ENCODE assay signal across 21 cellular contexts in the genomic region with DNA sequence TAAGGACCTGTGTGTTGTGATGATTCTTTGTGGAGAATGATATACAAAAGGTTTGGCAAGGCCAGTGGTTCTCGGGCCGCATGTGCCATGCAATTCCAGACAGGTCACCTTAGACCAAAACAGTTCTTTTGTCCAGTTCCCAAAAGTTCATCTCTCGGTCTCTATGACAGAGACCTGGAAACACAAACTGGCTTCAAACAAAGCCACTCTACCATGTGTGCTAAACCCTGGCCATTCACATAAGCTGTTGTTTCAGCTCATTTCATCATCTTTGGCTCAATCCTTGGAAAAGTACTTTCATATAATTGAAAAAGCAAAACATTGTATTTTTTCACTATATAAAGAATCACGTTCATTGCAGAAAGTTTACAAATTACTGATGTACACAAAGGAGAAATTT.
"Had no signal": no experiment of that assay in that cellular context is flagged by ENCODE, and none has a peak within 500 bp of the region (broad histone marks: within the 10 kb centered on the region; RNA-seq: fewer than 3 reads in every experiment).

No MANE protein-coding gene starts in this region.

- H3K4me3 ChIP-seq: esophagus squamous epithelium, mucosa of descending colon, pancreas, tibial artery, upper lobe of left lung, uterus had no signal

- H3K36me3 ChIP-seq: esophagus squamous epithelium, pancreas, tibial artery, upper lobe of left lung, uterus had no signal

- H3K4me1 ChIP-seq: esophagus squamous epithelium, foreskin keratinocyte, pancreas, tibial artery, uterus had no signal

- H3K4me3 Mint-ChIP-seq: naive thymus-derived CD8-positive, alpha-beta T cell; neural crest cell; stimulated activated memory B cell treated with anti-CD40 and anti-IgM and Interleukin-4, amounts not matched to agents 10 μg/mL and 1 μg/mL and 100 μg/mL, for 72 hours; stimulated activated naive CD8-positive, alpha-beta T cell treated with anti-CD3 and anti-CD28 coated beads, Interleukin-15, Interleukin-2, amounts not matched to agents 100 ng/mL and 50 ng/mL, for 24 hours had no signal

- ATAC-seq: foreskin keratinocyte; mucosa of descending colon; naive thymus-derived CD8-positive, alpha-beta T cell; pancreas; right cardiac atrium; stimulated activated memory B cell treated with anti-CD40 and anti-IgM and Interleukin-4, amounts not matched to agents 10 μg/mL and 1 μg/mL and 100 μg/mL, for 72 hours had no signal

- H3K36me3 Mint-ChIP-seq: naive thymus-derived CD8-positive, alpha-beta T cell; stimulated activated memory B cell treated with anti-CD40 and anti-IgM and Interleukin-4, amounts not matched to agents 10 μg/mL and 1 μg/mL and 100 μg/mL, for 72 hours had no signal

- H3K9me3 ChIP-seq: esophagus squamous epithelium, pancreas, tibial artery had no signal

- H3K4me1 Mint-ChIP-seq: naive thymus-derived CD8-positive, alpha-beta T cell; neural crest cell; stimulated activated memory B cell treated with anti-CD40 and anti-IgM and Interleukin-4, amounts not matched to agents 10 μg/mL and 1 μg/mL and 100 μg/mL, for 72 hours had no signal

- H3K27ac ChIP-seq: esophagus squamous epithelium, foreskin keratinocyte, pancreas, tibial artery, upper lobe of left lung, uterus had no signal

- H3K27me3 Mint-ChIP-seq: progenitor cell of endocrine pancreas; stimulated activated naive CD8-positive, alpha-beta T cell treated with anti-CD3 and anti-CD28 coated beads, Interleukin-15, Interleukin-2, amounts not matched to agents 100 ng/mL and 50 ng/mL, for 24 hours had no signal

- H3K27ac Mint-ChIP-seq: naive thymus-derived CD8-positive, alpha-beta T cell; progenitor cell of endocrine pancreas; stimulated activated memory B cell treated with anti-CD40 and anti-IgM and Interleukin-4, amounts not matched to agents 10 μg/mL and 1 μg/mL and 100 μg/mL, for 72 hours; stimulated activated naive CD8-positive, alpha-beta T cell treated with anti-CD3 and anti-CD28 coated beads, Interleukin-15, Interleukin-2, amounts not matched to agents 100 ng/mL and 50 ng/mL, for 24 hours had no signal

- H3K27me3 ChIP-seq: esophagus squamous epithelium, foreskin keratinocyte, pancreas, tibial artery, upper lobe of left lung, uterus had no signal

- DNase-seq: cortex of kidney; esophagus squamous epithelium; foreskin keratinocyte; head of caudate nucleus; hippocampal formation; kidney glomerular epithelial cell; mucosa of descending colon; naive thymus-derived CD8-positive, alpha-beta T cell; occipital lobe; pancreas; right cardiac atrium; stimulated activated CD4-positive, alpha-beta T cell treated with anti-CD3 and anti-CD28 coated beads, Interleukin-15, amount 100 ng/mL, for 24 hours; stimulated activated CD4-positive, alpha-beta T cell treated with anti-CD3 and anti-CD28 coated beads, Interleukin-1b, Interleukin-23, amount 100 ng/mL, for 48 hours; stimulated activated CD4-positive, alpha-beta T cell treated with anti-CD3 and anti-CD28 coated beads, Interleukin-4, amount 100 ng/mL, for 24 hours; tibial artery; upper lobe of left lung; uterus had no signal
